In the genomic region with DNA sequence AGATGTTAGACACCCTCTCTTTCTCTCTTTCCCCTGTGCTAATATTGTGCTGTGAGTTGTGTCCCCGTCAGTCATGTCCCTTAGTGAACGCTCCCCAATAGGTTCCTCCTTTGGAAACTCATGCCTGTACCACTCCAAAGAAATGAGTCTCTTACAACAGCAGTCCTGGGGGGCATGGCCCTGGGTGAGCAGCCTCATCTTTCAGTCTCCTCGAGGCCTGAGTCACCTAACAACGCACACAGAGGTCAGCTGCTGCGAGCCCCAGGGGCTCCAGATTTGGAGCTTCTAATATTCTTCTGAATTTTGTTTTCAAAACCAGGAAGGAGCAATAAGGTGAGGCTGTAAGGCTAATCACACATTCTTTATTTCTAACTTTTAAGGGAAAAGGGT, we compare ENCODE assay signal across 19 cellular contexts. TPM values are rescaled to one million over a fixed set of nuclear protein-coding genes. Genes with fewer than 3 reads are reported as not detected.
"Had no signal": no experiment of that assay in that cellular context is flagged by ENCODE, and none has a peak within 500 bp of the region (broad histone marks: within the 10 kb centered on the region; RNA-seq: fewer than 3 reads in every experiment).

No MANE protein-coding gene starts in this region.

- H3K36me3 ChIP-seq: tibial nerve had no signal

- DNase-seq: activated B cell treated with CpG ODN at 0.5 μM for 24 hours; activated CD4-positive, alpha-beta memory T cell treated with anti-CD3 and anti-CD28 coated beads, Interleukin-2, amount 10 ng/mL, durations not matched to agents 7 days and 5 days; activated CD4-positive, alpha-beta T cell treated with anti-CD3 and anti-CD28 coated beads for 48 hours; activated CD8-positive, alpha-beta memory T cell treated with anti-CD3 and anti-CD28 coated beads, Interleukin-2, amount 10 ng/mL, durations not matched to agents 7 days and 5 days; activated naive CD4-positive, alpha-beta T cell treated with anti-CD3 and anti-CD28 coated beads for 36 hours; body of pancreas; erythroblast; mesendoderm; natural killer cell; nucleus accumbens; psoas muscle; right cardiac atrium; small intestine; stimulated activated CD4-positive, alpha-beta T cell treated with anti-CD3 and anti-CD28 coated beads, Interleukin-15, amount 100 ng/mL, for 24 hours; stimulated activated CD4-positive, alpha-beta T cell treated with anti-CD3 and anti-CD28 coated beads, Interleukin-2, amount 100 ng/mL, for 48 hours; SW 1271; T-helper 2 cell had no signal

- H3K4me1 ChIP-seq: body of pancreas, psoas muscle, tibial nerve had no signal

- H3K4me3 ChIP-seq: body of pancreas, psoas muscle, tibial nerve had no signal

- ATAC-seq: activated CD8-positive, alpha-beta memory T cell treated with anti-CD3 and anti-CD28 coated beads, Interleukin-2, amount 10 ng/mL, durations not matched to agents 7 days and 5 days; body of pancreas; natural killer cell; psoas muscle had no signal

- H3K27me3 ChIP-seq: tibial nerve had no signal

- H3K27ac ChIP-seq: body of pancreas, psoas muscle, tibial nerve had no signal

- H3K9me3 ChIP-seq: body of pancreas, psoas muscle, tibial nerve had no signal

RNA-seq across cellular contexts. Expression of a gene that starts 43.9 kb away (rescaled TPM):
- total RNA-seq: activated CD4-positive, alpha-beta memory T cell treated with anti-CD3 and anti-CD28 coated beads, Interleukin-2, amount 10 ng/mL, durations not matched to agents 7 days and 5 days; activated CD8-positive, alpha-beta memory T cell treated with anti-CD3 and anti-CD28 coated beads, Interleukin-2, amount 10 ng/mL, durations not matched to agents 7 days and 5 days; activated naive CD4-positive, alpha-beta T cell treated with anti-CD3 and anti-CD28 coated beads for 36 hours; cardiac septum; natural killer cell; psoas muscle had no signal
